7 cellular contexts compared by ENCODE assay signal in genomic region chr12:110211639-110212536, GRCh38.
DNase-seq lines count a peak whose midpoint lies in the region; TF ChIP-seq lines count a peak whose summit lies in the region.
"Not testable (repeated sequence)": the region's sequence is repeated elsewhere in the genome, so short reads cannot be mapped to it uniquely, and the experiment has no call there.

No MANE protein-coding gene starts in this region.

- H4K20me1 ChIP-seq in fibroblast of lung (ENCODE audit: control insufficient read depth, extremely low read depth, insufficient read depth, low read length) = not testable (repeated sequence)

- in situ Hi-C loops in GM13977 (cut with MboI; ENCODE audit: low pct_unique_long_range_greater_than_20kb, low sequenced_read_pairs, unreplicated experiment); brain microvascular endothelial cell (cut with HindIII; ENCODE audit: low pct_ligation_motif_present, low sequenced_read_pairs): not testable (repeated sequence)

- H3K79me2 ChIP-seq in fibroblast of lung (ENCODE audit: control insufficient read depth, insufficient read depth, low read length) = not testable (repeated sequence)

- H3K4me3 ChIP-seq in AG09309 (ENCODE audit: control insufficient read depth, low read depth, low read length); SJSA1; brain microvascular endothelial cell (ENCODE audit: low read depth, low read length); fibroblast of lung (replicated peaks in 1 of 4; ENCODE audit: control extremely low read depth in 1 of 4, insufficient read depth in 1 of 4, low read depth in 3 of 4, low read length in 4 of 4); kidney epithelial cell (ENCODE audit: low read depth, low read length): not testable (repeated sequence)

- not testable (repeated sequence) for H3K27me3 ChIP-seq in SJSA1 (replicated peaks); brain microvascular endothelial cell (replicated peaks); fibroblast of lung (ENCODE audit: control insufficient read depth, insufficient read depth, low read length); kidney epithelial cell (ENCODE audit: control insufficient read depth, insufficient read depth, low read length)

- H3K27ac ChIP-seq in SJSA1 = peak overlapping the region; percentile 46
- peak overlapping the region; percentile 82 for H3K27ac ChIP-seq in brain microvascular endothelial cell
- H3K27ac ChIP-seq in fibroblast of lung (ENCODE audit: insufficient read depth, low read length) = peak overlapping the region; percentile 66

- DNase-seq in AG09309 (ENCODE audit: low read depth) (peak; percentile 72), GM13977 (ENCODE audit: low spot score) (peak; percentile 11), HS-5 (ENCODE audit: low read depth) (peak; percentile 86), SJSA1 (ENCODE audit: low read depth in 1 of 2, low spot score in 2 of 2) (peak in 1 of 2 experiments; percentile 73), brain microvascular endothelial cell (peak; percentile 27), fibroblast of lung (ENCODE audit: low read depth in 2 of 2) (peak; percentile 89 to 93), kidney epithelial cell (ENCODE audit: low read depth) (peak; percentile 18)

- H3K4me1 ChIP-seq in SJSA1 (replicated peaks) = peaks cover 13% of the 10 kb centered on the region
- not testable (repeated sequence) for H3K4me1 ChIP-seq in fibroblast of lung (ENCODE audit: control insufficient read depth, extremely low read depth, insufficient read depth, low read length)

- H2AFZ ChIP-seq in fibroblast of lung (ENCODE audit: low read length) = not testable (repeated sequence)

- not testable (repeated sequence) for TF ChIP-seq CTCF in AG09309 (IDR thresholded peaks at IDR 0.05; ENCODE audit: control insufficient read depth, insufficient read depth, low read depth, low read length, missing control alignments); GM13977 (IDR thresholded peaks at IDR 0.05; ENCODE audit: extremely low read depth, insufficient read depth, missing control alignments); brain microvascular endothelial cell (IDR thresholded peaks at IDR 0.05; ENCODE audit: low read depth, low read length, missing control alignments); fibroblast of lung (conservative IDR thresholded peaks at IDR 0.05 in 1 of 2, IDR thresholded peaks at IDR 0.05 in 1 of 2; ENCODE audit: low read depth in 1 of 2, low read length in 2 of 2); kidney epithelial cell (IDR thresholded peaks at IDR 0.05; ENCODE audit: insufficient read depth, low read length, poor library complexity, severe bottlenecking)

- not testable (repeated sequence) for H3K36me3 ChIP-seq in SJSA1; brain microvascular endothelial cell (replicated peaks); fibroblast of lung (ENCODE audit: control insufficient read depth, insufficient read depth, low read length); kidney epithelial cell (ENCODE audit: control insufficient read depth, insufficient read depth, low read length)

- not testable (repeated sequence) for H3K9me3 ChIP-seq in SJSA1 (replicated peaks); fibroblast of lung (ENCODE audit: control insufficient read depth, insufficient read depth, low read depth, low read length)

- not testable (repeated sequence) for H3K9ac ChIP-seq in fibroblast of lung (ENCODE audit: insufficient read depth, low read length)

- H3K4me2 ChIP-seq in fibroblast of lung (ENCODE audit: extremely low read depth, insufficient read depth, low read length) = not testable (repeated sequence)
